In the genomic region with DNA sequence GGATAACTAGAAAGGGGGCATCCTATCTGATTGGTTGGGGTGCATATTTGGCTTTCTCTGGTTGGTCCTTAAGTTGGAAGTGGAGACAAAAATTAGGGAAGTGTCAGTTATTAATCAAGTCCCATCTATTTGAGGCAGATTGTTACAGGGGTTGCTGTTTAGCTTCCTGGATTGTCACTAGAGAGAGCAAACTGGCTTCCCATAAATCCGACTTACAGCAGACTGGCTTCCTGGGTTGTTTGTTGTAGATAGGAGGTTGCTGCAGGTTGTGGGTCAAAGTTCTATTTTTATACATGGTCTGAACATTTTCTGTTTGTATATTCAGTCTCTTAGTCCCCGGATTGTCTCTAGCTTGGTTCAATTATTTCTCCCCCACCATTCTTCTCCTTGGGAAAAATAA, we compare ENCODE assay signal across 28 cellular contexts.
"Had no signal": no experiment of that assay in that cellular context is flagged by ENCODE, and none has a peak within 500 bp of the region (broad histone marks: within the 10 kb centered on the region; RNA-seq: fewer than 3 reads in every experiment).

No MANE protein-coding gene starts in this region.

- H3K9me3 ChIP-seq: heart right ventricle, psoas muscle, suprapubic skin had no signal

- H3K4me3 ChIP-seq: dorsolateral prefrontal cortex, heart right ventricle, psoas muscle, smooth muscle cell, suprapubic skin had no signal

- H3K27ac ChIP-seq: dorsolateral prefrontal cortex, heart right ventricle, psoas muscle, suprapubic skin had no signal

- ATAC-seq: esophagus mucosa; heart right ventricle; naive thymus-derived CD8-positive, alpha-beta T cell; psoas muscle; right cardiac atrium; stimulated activated naive CD8-positive, alpha-beta T cell treated with anti-CD3 and anti-CD28 coated beads, Interleukin-15, amount 100 ng/mL, for 72 hours had no signal

- H3K36me3 ChIP-seq: heart right ventricle, suprapubic skin had no signal

- H3K4me2 ChIP-seq: smooth muscle cell had no signal

- H3K4me1 ChIP-seq: psoas muscle, suprapubic skin had no signal

- FAIRE-seq: colon had no signal

- DNase-seq: central memory CD4-positive, alpha-beta T cell; dorsolateral prefrontal cortex; effector CD4-positive, alpha-beta T cell; foreskin melanocyte; glutamatergic neuron; heart right ventricle; hypothalamus; immature natural killer cell; islet precursor cell; kidney glomerular epithelial cell; mesendoderm; midbrain; naive thymus-derived CD8-positive, alpha-beta T cell; nephron progenitor cell; nucleus accumbens; posterior cingulate gyrus; psoas muscle; right cardiac atrium; stimulated activated CD4-positive, alpha-beta T cell treated with anti-CD3 and anti-CD28 coated beads, Interleukin-12 subunit alpha, Interleukin-12 subunit beta, amount 100 ng/mL, for 4 hours; stimulated activated CD4-positive, alpha-beta T cell treated with anti-CD3 and anti-CD28 coated beads, Interleukin-1b, Interleukin-23, amount 100 ng/mL, for 48 hours; stimulated activated CD4-positive, alpha-beta T cell treated with anti-CD3 and anti-CD28 coated beads, Interleukin-4, amount 100 ng/mL, for 1 hour; stimulated activated CD8-positive, alpha-beta memory T cell treated with anti-CD3 and anti-CD28 coated beads, Interleukin-4, amount 100 ng/mL, for 48 hours; stimulated activated naive CD4-positive, alpha-beta T cell; stimulated activated naive CD8-positive, alpha-beta T cell treated with anti-CD3 and anti-CD28 coated beads, Interleukin-15, amount 100 ng/mL, for 72 hours had no signal
